ENCODE assay signal across 33 cellular contexts in the genomic region with DNA sequence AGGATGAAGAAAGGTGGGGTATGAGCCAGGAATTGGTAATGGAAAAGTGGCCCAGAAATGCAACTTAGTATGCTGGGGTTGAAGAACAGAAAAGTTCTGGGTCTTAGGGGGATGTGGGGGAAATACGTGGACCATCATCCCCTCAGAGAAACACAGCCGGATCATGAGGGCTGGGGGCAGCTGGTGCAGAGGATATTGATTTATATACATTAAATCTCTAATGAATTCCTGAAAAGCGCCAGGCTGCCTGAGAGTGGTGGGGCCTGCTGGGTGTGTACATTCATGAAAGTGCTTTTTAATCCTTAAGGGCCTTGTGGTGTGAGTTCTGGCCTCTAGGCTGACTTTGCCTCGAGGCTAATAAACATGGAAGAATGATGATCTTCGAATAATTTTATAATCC. TPM values are rescaled to one million over a fixed set of nuclear protein-coding genes. Genes with fewer than 3 reads are reported as not detected.
DNase-seq lines count a peak whose midpoint lies in the region; ATAC-seq, FAIRE-seq and TF ChIP-seq lines count a peak whose summit lies in the region.
"Had no signal": no experiment of that assay in that cellular context is flagged by ENCODE, and none has a peak within 500 bp of the region (broad histone marks: within the 10 kb centered on the region; RNA-seq: fewer than 3 reads in every experiment).

No MANE protein-coding gene starts in this region.

- H3K4me3 Mint-ChIP-seq in MCF 10A (ENCODE audit: unreplicated experiment): no peak overlapping the region
- no peak overlapping the region for H3K4me3 Mint-ChIP-seq in mesothelial cell of epicardium
- H3K4me3 Mint-ChIP-seq: CD4-positive, alpha-beta T cell; T-cell had no signal

- intact Hi-C loops in MCF 10A (cut with micrococcal nuclease) (no loop called here), mammary epithelial cell (cut with micrococcal nuclease) (no loop called here), stomach (cut with DNase I; ENCODE audit: low total_unique reads) (no loop called here)

- H3K36me3 Mint-ChIP-seq in MCF 10A (ENCODE audit: insufficient read depth, unreplicated experiment): peaks cover 16% of the 10 kb centered on the region
- peaks cover 8% of the 10 kb centered on the region for H3K36me3 Mint-ChIP-seq in mesothelial cell of epicardium

- H3K9me3 ChIP-seq in mammary epithelial cell (replicated peaks; ENCODE audit: insufficient read depth, low read length): no peaks in the 10 kb centered on the region
- H3K9me3 ChIP-seq in SJCRH30 (replicated peaks): no peaks in the 10 kb centered on the region
- H3K9me3 ChIP-seq in hepatocyte (ENCODE audit: low read depth): no peaks in the 10 kb centered on the region
- no peaks in the 10 kb centered on the region for H3K9me3 ChIP-seq in stomach
- H3K9me3 ChIP-seq: A549, MG63, SJSA1 had no signal

- H4K20me1 ChIP-seq in mammary epithelial cell (ENCODE audit: insufficient read depth, low read length) (no peaks in the 10 kb centered on the region), hepatocyte (ENCODE audit: insufficient read depth, poor library complexity, severe bottlenecking) (no peaks in the 10 kb centered on the region)

- no peak overlapping the region for H3K9ac ChIP-seq in mammary epithelial cell (ENCODE audit: insufficient read depth, low read length)
- H3K9ac ChIP-seq: BLaER1 treated with 17β-estradiol and CSF1 and Interleukin-3, amounts not matched to agents 10 nM and 100 nM had no signal

- H3K27me3 ChIP-seq in mammary epithelial cell (ENCODE audit: insufficient read depth, low read length): no peaks in the 10 kb centered on the region
- no peaks in the 10 kb centered on the region for H3K27me3 ChIP-seq in SJCRH30
- no peaks in the 10 kb centered on the region for H3K27me3 ChIP-seq in hepatocyte
- H3K27me3 ChIP-seq in stomach: no peaks in the 10 kb centered on the region
- H3K27me3 ChIP-seq: BLaER1 treated with 17β-estradiol and CSF1 and Interleukin-3, amounts not matched to agents 10 nM and 100 nM; MG63; SJSA1 had no signal

- BruUV-seq in MCF 10A (replicated peaks; lab: Mats Ljungman, UMichigan) (no TSS peak), mammary epithelial cell (replicated peaks; lab: Mats Ljungman, UMichigan) (no TSS peak)

- no peaks in the 10 kb centered on the region for H3K9me2 ChIP-seq in hepatocyte (replicated peaks; ENCODE audit: insufficient read depth)

- H3K27ac Mint-ChIP-seq in MCF 10A (ENCODE audit: low read depth, unreplicated experiment) (peak overlapping the region; percentile 81), mesothelial cell of epicardium (no peak overlapping the region)
- H3K27ac Mint-ChIP-seq: CD4-positive, alpha-beta T cell; T-cell had no signal

- H3K4me2 ChIP-seq in mammary epithelial cell (ENCODE audit: insufficient read depth, low read depth, low read length) (no peak overlapping the region), hepatocyte (no peak overlapping the region)
- H3K4me2 ChIP-seq: A549; BLaER1 treated with 17β-estradiol and CSF1 and Interleukin-3, amounts not matched to agents 10 nM and 100 nM; PC-9 had no signal

- no peaks in the 10 kb centered on the region for H3K79me2 ChIP-seq in mammary epithelial cell (ENCODE audit: insufficient read depth, low read length)
- no peaks in the 10 kb centered on the region for H3K79me2 ChIP-seq in hepatocyte

- H3K27me3 Mint-ChIP-seq in MCF 10A (ENCODE audit: insufficient read depth, unreplicated experiment) (no peaks in the 10 kb centered on the region), mesothelial cell of epicardium (ENCODE audit: low read depth) (no peaks in the 10 kb centered on the region)
- H3K27me3 Mint-ChIP-seq: CD4-positive, alpha-beta T cell; T-cell had no signal

- CTCF ChIA-PET in MCF 10A (lab: Yijun Ruan, JAX) (interaction anchor here (0.5 to 0.6 kb wide), 2 partner anchors 19 to 407 kb away, joined by 3 to 5 read pairs; no protein-coding TSS in a partner anchor), mammary epithelial cell (lab: Charles Lee; ENCODE audit: low non-redundant PET) (no interaction called here)

- H3K4me3 ChIP-seq in mammary epithelial cell (replicated peaks in 1 of 3; ENCODE audit: insufficient read depth in 1 of 3, low read depth in 2 of 3, low read length in 3 of 3): no peak overlapping the region
- H3K4me3 ChIP-seq in SJCRH30: no peak overlapping the region
- no peak overlapping the region for H3K4me3 ChIP-seq in hepatocyte
- H3K4me3 ChIP-seq in stomach: no peak overlapping the region
- H3K4me3 ChIP-seq: A549; BLaER1 treated with 17β-estradiol and CSF1 and Interleukin-3, amounts not matched to agents 10 nM and 100 nM; GM12878; MG63; PC-9; SJSA1 had no signal

- H3K4me1 Mint-ChIP-seq in MCF 10A (ENCODE audit: insufficient read depth, unreplicated experiment): peaks cover 6% of the 10 kb centered on the region
- H3K4me1 Mint-ChIP-seq in mesothelial cell of epicardium: no peaks in the 10 kb centered on the region

- H3K27ac ChIP-seq in mammary epithelial cell (ENCODE audit: insufficient read depth, low read depth, low read length) (no peak overlapping the region), SJCRH30 (no peak overlapping the region), hepatocyte (peak overlapping the region; percentile 40), stomach (peak overlapping the region; percentile 35 to 79 (median 74))
- H3K27ac ChIP-seq: BLaER1 treated with 17β-estradiol and CSF1 and Interleukin-3, amounts not matched to agents 10 nM and 100 nM; PC-9; SJSA1 had no signal

- no peak for TF ChIP-seq EP300 in stomach (IDR thresholded peaks at IDR 0.05)

- no peak for FAIRE-seq in GM12892 (lab: Jason Lieb, UNC)
- FAIRE-seq: A549, GM12878 had no signal

- ATAC-seq in HG03342 (IDR thresholded peaks at IDR 0.05; ENCODE audit: unreplicated experiment): no peak
- ATAC-seq: A549, GM12878, Right ventricle myocardium inferior, T-cell had no signal

- DNase-seq in MCF 10A (ENCODE audit: unreplicated experiment) (no peak), mammary epithelial cell (no peak), SJCRH30 (peak; percentile 32 to 42), hepatocyte (ENCODE audit: low spot score) (no peak), stomach (no peak), GM12892 (ENCODE audit: insufficient read length) (no peak), mesothelial cell of epicardium (ENCODE audit: low spot score in 2 of 2, unreplicated experiment in 2 of 2) (no peak)
- DNase-seq: AML-193; CD4-positive, alpha-beta T cell; DMS79; EL; GDM1; KBM-7; MG63; NCI-H1105 treated with DMSO at 0.1 percent for 48 hours; NCI-H1694; NCI-H2029 treated with DMSO at 0.1 percent for 48 hours; NCI-H2171 treated with DMSO at 0.1 percent for 48 hours; NCI-H345; NCI-H510A treated with DMSO at 0.1 percent for 48 hours; NCI-H748 treated with DMSO at 0.1 percent for 48 hours; NK-92 treated with Interleukin-12 subunit alpha and Interleukin-12 subunit beta, amount 100 ng/mL, for 24 hours; PC-9; T-cell had no signal

- dilution Hi-C loops in mammary epithelial cell (cut with HindIII; ENCODE audit: low sequenced_read_pairs): no loop called here

- TF ChIP-seq CTCF in MCF 10A (IDR thresholded peaks at IDR 0.05; ENCODE audit: unreplicated experiment) (no peak), mammary epithelial cell (conservative IDR thresholded peaks at IDR 0.05 in 1 of 2, IDR thresholded peaks at IDR 0.05 in 1 of 2; ENCODE audit: extremely low read depth in 1 of 2, insufficient read depth in 1 of 2, low read depth in 1 of 2, low read length in 2 of 2) (no peak), hepatocyte (IDR thresholded peaks at IDR 0.05; ENCODE audit: poor library complexity) (no peak), stomach (IDR thresholded peaks at IDR 0.05) (no peak), mesothelial cell of epicardium (IDR thresholded peaks at IDR 0.05; ENCODE audit: unreplicated experiment) (no peak)

- H3K4me1 ChIP-seq in mammary epithelial cell (ENCODE audit: insufficient read depth, low read length) (no peaks in the 10 kb centered on the region), SJCRH30 (peaks cover 12% of the 10 kb centered on the region), hepatocyte (ENCODE audit: insufficient read depth) (peaks cover 4% of the 10 kb centered on the region), stomach (peaks cover 0 to 32% (median 12%) of the 10 kb centered on the region in 4 donors)
- H3K4me1 ChIP-seq: SJSA1 had no signal

- H2AFZ ChIP-seq in mammary epithelial cell (ENCODE audit: low read depth, low read length) (no peak overlapping the region), hepatocyte (no peak overlapping the region)
- H2AFZ ChIP-seq: PC-9 had no signal

- in situ Hi-C loops in mammary epithelial cell (cut with MboI; ENCODE audit: low sequenced_read_pairs in 2 of 2): loop anchor here in 1 of 2 donors (25.0 kb wide), 1 partner anchor 693 kb away; a partner anchor contains a TSS

- no peaks in the 10 kb centered on the region for H3K9me3 Mint-ChIP-seq in MCF 10A (ENCODE audit: unreplicated experiment)
- peaks cover 13% of the 10 kb centered on the region for H3K9me3 Mint-ChIP-seq in mesothelial cell of epicardium
- H3K9me3 Mint-ChIP-seq: CD4-positive, alpha-beta T cell had no signal

- POLR2A ChIA-PET in MCF 10A (lab: Yijun Ruan, JAX): no interaction called here

- TF ChIP-seq POLR2A in stomach (IDR thresholded peaks at IDR 0.05) (no peak), GM12892 (IDR thresholded peaks at IDR 0.05; ENCODE audit: low read depth, low read length) (no peak)

- WGBS in mammary epithelial cell (ENCODE audit: low coverage, missing lambda C conversion rate): 74% methylated on average over 5 of the region's 5 CpGs
- 74% methylated on average over 5 of the region's 5 CpGs for WGBS in hepatocyte (ENCODE audit: low lambda C conversion rate, missing lambda C conversion rate)
- WGBS in stomach, 5 donors: 68 to 81% (median 74%) methylated on average over 5 of the region's 5 CpGs

- peaks cover 1% of the 10 kb centered on the region for H3K36me3 ChIP-seq in mammary epithelial cell (ENCODE audit: insufficient read depth, low read length)
- H3K36me3 ChIP-seq in SJCRH30: peaks cover 11% of the 10 kb centered on the region
- H3K36me3 ChIP-seq in hepatocyte (replicated peaks; ENCODE audit: insufficient read depth, low read depth): no peaks in the 10 kb centered on the region
- peaks cover 13 to 37% (median 27%) of the 10 kb centered on the region in 4 donors for H3K36me3 ChIP-seq in stomach

RNA-seq across cellular contexts. Expression of a gene that starts 31.9 kb away (rescaled TPM):
- 264 and 271 TPM in 2 replicates for total RNA-seq in MCF 10A (2022)
- total RNA-seq in mammary epithelial cell: 100 to 1,000 TPM; 253 to 261 TPM
- 129 TPM for polyA plus RNA-seq in mammary epithelial cell
- 360 TPM for polyA minus RNA-seq in mammary epithelial cell
- total RNA-seq in SJCRH30 (2014; rRNA removed; shearing (Covaris generic)): 407 and 454 TPM in 2 replicates
- 253 and 270 TPM in 2 replicates for total RNA-seq in hepatocyte
- polyA plus RNA-seq in hepatocyte: 182 TPM in 2 replicates
- total RNA-seq in stomach: 100 to 1,000 TPM in 3 of 5 donors, 10 to 100 TPM in 2; 22.6 to 323 (median 154) TPM
- polyA plus RNA-seq in stomach: 10 to 100 TPM; 38.9 to 89.5 (median 71.2) TPM
- 107 TPM for polyA plus RNA-seq in GM12892 (2012; ENCODE audit: missing spikeins)
- 268 to 276 TPM (median 268 TPM) in 3 replicates for total RNA-seq in mesothelial cell of epicardium

RNA-seq across cellular contexts. Expression of a gene that starts 57.1 kb away (rescaled TPM):
- not detected in 2 replicates for total RNA-seq in MCF 10A (2022)
- under 1 TPM in 1 of 2 donors, not detected in 1; 0.17 TPM for total RNA-seq in mammary epithelial cell
- polyA plus RNA-seq in mammary epithelial cell: not detected
- polyA minus RNA-seq in mammary epithelial cell: not detected
- 0.86 and 1.0 TPM in 2 replicates for total RNA-seq in SJCRH30 (2014; rRNA removed; shearing (Covaris generic))
- total RNA-seq in hepatocyte: 19.9 and 21.5 TPM in 2 replicates
- 39.7 and 41.1 TPM in 2 replicates for polyA plus RNA-seq in hepatocyte
- 10 to 100 TPM in 4 of 5 donors, not detected in 1; 13.8 to 81.3 (median 43.1) TPM for total RNA-seq in stomach
- 10 to 100 TPM; 11.4 to 17.0 (median 13.1) TPM for polyA plus RNA-seq in stomach
- polyA plus RNA-seq in GM12892 (2012; ENCODE audit: missing spikeins): 0.61 TPM
- total RNA-seq in mesothelial cell of epicardium: 1.7 to 2.1 TPM (median 1.8 TPM) in 3 replicates
- total RNA-seq: CD4-positive, alpha-beta T cell; GM12878; H4; HT1080; LHCN-M2; PC-9; SJSA1 had no signal

Comparison
In these comparisons a context has a peak if more than half of its experiments do, and no peak if none do; other contexts are left out.
1. DNase-seq: peak in SJCRH30 (2 of 2); none in MCF 10A (single experiment), mammary epithelial cell (single experiment), hepatocyte (single experiment), stomach (single experiment), GM12892 (single experiment) and mesothelial cell of epicardium (0 of 2).
2. H3K27ac ChIP-seq: peak in hepatocyte (single experiment) and stomach (5 of 5); none in mammary epithelial cell (single experiment) and SJCRH30 (single experiment).